14 cellular contexts compared by ENCODE assay signal in the genomic region with DNA sequence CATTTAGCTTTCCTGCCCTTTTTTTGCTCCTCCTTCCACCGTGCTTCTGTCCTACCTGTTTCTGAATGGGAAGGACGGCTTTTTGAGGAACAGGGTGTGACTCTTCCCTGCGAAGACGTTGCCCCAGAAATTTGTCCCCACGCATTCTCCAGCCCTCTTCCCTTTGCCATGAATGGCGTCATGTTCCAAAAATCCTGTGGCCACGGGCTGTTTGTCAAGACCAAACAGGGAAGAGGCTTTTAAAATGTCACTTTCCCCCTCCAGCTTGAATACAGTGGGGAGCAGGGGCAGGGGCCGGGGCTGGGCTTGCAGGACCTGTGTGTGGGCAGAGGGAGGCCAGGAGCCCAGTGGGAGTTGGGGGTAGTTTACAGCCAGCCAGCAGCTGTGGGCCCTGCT. TPM values are rescaled to one million over a fixed set of nuclear protein-coding genes. Genes with fewer than 3 reads are reported as not detected.
A peak's percentile ranks its signal among the peaks of the same experiment; 100 is the strongest.
DNase-seq lines count a peak whose midpoint lies in the region; ATAC-seq and TF ChIP-seq lines count a peak whose summit lies in the region.
"Had no signal": no experiment of that assay in that cellular context is flagged by ENCODE, and none has a peak within 500 bp of the region (broad histone marks: within the 10 kb centered on the region; RNA-seq: fewer than 3 reads in every experiment).

No MANE protein-coding gene starts in this region.

- H4K8ac ChIP-seq in H9 (replicated peaks; ENCODE audit: insufficient read length, low read depth, low read length): no peak overlapping the region

- intact Hi-C loops in lower lobe of right lung (cut with DNase I): no loop called here

- H2BK12ac ChIP-seq in H9 (ENCODE audit: insufficient read length, low read depth, low read length): no peak overlapping the region

- no peaks in the 10 kb centered on the region for H3K23me2 ChIP-seq in H9 (ENCODE audit: insufficient read length, low read depth, low read length, poor library complexity, severe bottlenecking)

- ATAC-seq in lower lobe of right lung: peak; percentile 63 to 65
- ATAC-seq in activated CD8-positive, alpha-beta T cell treated with anti-CD3 and anti-CD28 coated beads, Interleukin-2, amount 10 ng/mL, durations not matched to agents 7 days and 5 days: no peak
- ATAC-seq: CD8-positive, alpha-beta T cell had no signal

- peaks cover 3% of the 10 kb centered on the region for H3K79me1 ChIP-seq in H9 (ENCODE audit: insufficient read depth, low read depth, low read length, poor library complexity, severe bottlenecking)

- H3K9me3 Mint-ChIP-seq in H9: no peaks in the 10 kb centered on the region
- H3K9me3 Mint-ChIP-seq in activated naive CD8-positive, alpha-beta T cell treated with anti-CD3 and anti-CD28 coated beads for 36 hours: no peaks in the 10 kb centered on the region
- no peaks in the 10 kb centered on the region for H3K9me3 Mint-ChIP-seq in activated CD8-positive, alpha-beta T cell treated with anti-CD3 and anti-CD28 coated beads, Interleukin-2, amount 10 ng/mL, durations not matched to agents 7 days and 5 days (ENCODE audit: insufficient read depth)
- H3K9me3 Mint-ChIP-seq: CD8-positive, alpha-beta T cell; memory B cell had no signal

- H3K4me3 ChIP-seq in duodenal mucosa (ENCODE audit: low read depth in 1 of 2, low read length in 2 of 2): no peak overlapping the region
- H3K4me3 ChIP-seq in lower lobe of right lung: no peak overlapping the region
- no peak overlapping the region for H3K4me3 ChIP-seq in stomach smooth muscle (ENCODE audit: low read length in 2 of 2)

- H3K9me3 ChIP-seq in H9 (ENCODE audit: control insufficient read depth, low read depth, low read length) (no peaks in the 10 kb centered on the region), duodenal mucosa (ENCODE audit: control insufficient read depth in 1 of 2, low read length in 2 of 2) (no peaks in the 10 kb centered on the region), lower lobe of right lung (no peaks in the 10 kb centered on the region), stomach smooth muscle (ENCODE audit: control insufficient read depth in 2 of 2, low read length in 2 of 2) (no peaks in the 10 kb centered on the region)

- no peak for TF ChIP-seq CTCF in H9 (conservative IDR thresholded peaks at IDR 0.05)
- TF ChIP-seq CTCF in lower lobe of right lung (IDR thresholded peaks at IDR 0.05): no peak

- no peak overlapping the region for H3K4me2 ChIP-seq in H9 (ENCODE audit: insufficient read depth, insufficient read length, low read length)

- no peaks in the 10 kb centered on the region for H3K27me3 ChIP-seq in H9 (ENCODE audit: insufficient read depth, low read length)
- H3K27me3 ChIP-seq in duodenal mucosa (ENCODE audit: control insufficient read depth in 1 of 2, insufficient read depth in 2 of 2, low read length in 2 of 2): no peaks in the 10 kb centered on the region
- H3K27me3 ChIP-seq in lower lobe of right lung (ENCODE audit: low read depth): no peaks in the 10 kb centered on the region
- H3K27me3 ChIP-seq in stomach smooth muscle (ENCODE audit: control insufficient read depth in 1 of 2, insufficient read depth in 2 of 2, low read length in 2 of 2): no peaks in the 10 kb centered on the region

- H3K79me2 ChIP-seq in H9 (ENCODE audit: insufficient read depth, low read length): no peaks in the 10 kb centered on the region; the same call in 1 of the 2 replicates

- no peak overlapping the region for H3K18ac ChIP-seq in H9 (ENCODE audit: insufficient read length, low read depth, low read length)

- no peak overlapping the region for H3T11ph ChIP-seq in H9 (ENCODE audit: low read length)

- no peak overlapping the region for H2BK20ac ChIP-seq in H9 (ENCODE audit: low read depth, low read length, poor library complexity, severe bottlenecking)

- no peak overlapping the region for H3K27ac ChIP-seq in H9 (ENCODE audit: insufficient read length, low read depth, low read length)
- peak overlapping the region; percentile 32 for H3K27ac ChIP-seq in duodenal mucosa (ENCODE audit: low read depth, low read length)
- peak overlapping the region; percentile 26 for H3K27ac ChIP-seq in lower lobe of right lung
- H3K27ac ChIP-seq in stomach smooth muscle (ENCODE audit: low read length): peak overlapping the region; percentile 37

- H4K91ac ChIP-seq in H9 (ENCODE audit: insufficient read length, low read depth, low read length): no peak overlapping the region

- H3K36me3 ChIP-seq in duodenal mucosa (ENCODE audit: control insufficient read depth in 1 of 2, insufficient read depth in 2 of 2, low read length in 2 of 2) (peaks cover 0 to 27% of the 10 kb centered on the region in 2 donors), lower lobe of right lung (peaks cover 23% of the 10 kb centered on the region), stomach smooth muscle (ENCODE audit: control insufficient read depth in 2 of 2, insufficient read depth in 2 of 2, low read length in 2 of 2) (peaks cover 2 to 3% of the 10 kb centered on the region in 2 donors)

- H3K27me3 Mint-ChIP-seq in H9 (ENCODE audit: low read depth): no peaks in the 10 kb centered on the region
- no peaks in the 10 kb centered on the region for H3K27me3 Mint-ChIP-seq in activated naive CD8-positive, alpha-beta T cell treated with anti-CD3 and anti-CD28 coated beads for 36 hours
- H3K27me3 Mint-ChIP-seq in activated CD8-positive, alpha-beta T cell treated with anti-CD3 and anti-CD28 coated beads, Interleukin-2, amount 10 ng/mL, durations not matched to agents 7 days and 5 days (ENCODE audit: low read depth): no peaks in the 10 kb centered on the region
- H3K27me3 Mint-ChIP-seq: memory B cell had no signal

- H2AFZ ChIP-seq in H9 (ENCODE audit: low read length): no peak overlapping the region

- no peak overlapping the region for H2BK120ac ChIP-seq in H9 (ENCODE audit: low read depth, low read length, poor library complexity, severe bottlenecking)

- H4K20me1 ChIP-seq in H9 (ENCODE audit: control insufficient read depth, insufficient read depth, insufficient read length): no peaks in the 10 kb centered on the region

- no peak overlapping the region for H3K23ac ChIP-seq in H9 (ENCODE audit: insufficient read length, low read depth, low read length)

- no peak overlapping the region for H2BK15ac ChIP-seq in H9 (ENCODE audit: low read depth, low read length)

- H2BK5ac ChIP-seq in H9 (ENCODE audit: insufficient read length, low read length): no peak overlapping the region

- H3K36me3 Mint-ChIP-seq in H9 (ENCODE audit: insufficient read depth in 1 of 3, low read depth in 3 of 3): peaks cover 0 to 2% (median 0%) of the 10 kb centered on the region in 3 experiments; a peak in 2 of 7 replicates
- no peaks in the 10 kb centered on the region for H3K36me3 Mint-ChIP-seq in activated naive CD8-positive, alpha-beta T cell treated with anti-CD3 and anti-CD28 coated beads for 36 hours
- H3K36me3 Mint-ChIP-seq in activated CD8-positive, alpha-beta T cell treated with anti-CD3 and anti-CD28 coated beads, Interleukin-2, amount 10 ng/mL, durations not matched to agents 7 days and 5 days (ENCODE audit: low read depth): peaks cover 2% of the 10 kb centered on the region

- H3K4me1 ChIP-seq in H9 (ENCODE audit: insufficient read depth, low read length) (no peaks in the 10 kb centered on the region), duodenal mucosa (ENCODE audit: control insufficient read depth in 1 of 2, insufficient read depth in 2 of 2, low read length in 2 of 2) (peaks cover 31 to 46% of the 10 kb centered on the region in 2 donors), lower lobe of right lung (peaks cover 64% of the 10 kb centered on the region), stomach smooth muscle (ENCODE audit: control insufficient read depth, insufficient read depth, low read length) (peaks cover 56% of the 10 kb centered on the region)

- H3K4me3 Mint-ChIP-seq in H9: no peak overlapping the region
- no peak overlapping the region for H3K4me3 Mint-ChIP-seq in activated naive CD8-positive, alpha-beta T cell treated with anti-CD3 and anti-CD28 coated beads for 36 hours
- H3K4me3 Mint-ChIP-seq in activated CD8-positive, alpha-beta T cell treated with anti-CD3 and anti-CD28 coated beads, Interleukin-2, amount 10 ng/mL, durations not matched to agents 7 days and 5 days: no peak overlapping the region
- H3K4me3 Mint-ChIP-seq: CD8-positive, alpha-beta T cell; memory B cell had no signal

- H3K9ac ChIP-seq in H9 (ENCODE audit: extremely low read depth, insufficient read length, low read length) (no peak overlapping the region), duodenal mucosa (ENCODE audit: low read depth in 1 of 2, low read length in 2 of 2) (no peak overlapping the region), stomach smooth muscle (ENCODE audit: low read length in 2 of 2) (no peak overlapping the region)

- H2AK5ac ChIP-seq in H9 (ENCODE audit: insufficient read length, low read length): no peak overlapping the region

- CTCF ChIA-PET in activated CD8-positive, alpha-beta T cell treated with anti-CD3 and anti-CD28 coated beads, Interleukin-2, amount 10 ng/mL, durations not matched to agents 7 days and 5 days (lab: Charles Lee): no interaction called here

- no peak overlapping the region for H3K56ac ChIP-seq in H9 (ENCODE audit: insufficient read length, low read depth, low read length)

- H4K5ac ChIP-seq in H9 (ENCODE audit: insufficient read length, low read depth, low read length): no peak overlapping the region

- DNase-seq in H9 (peak; percentile 24), lower lobe of right lung (peak; percentile 59), activated T-cell treated with anti-CD3 and anti-CD28 coated beads for 4 hours (no peak), NCI-H524 treated with DMSO at 0.1 percent for 48 hours (lab: John Stamatoyannopoulos, UW) (no peak)
- no peak for DNase-seq in activated naive CD8-positive, alpha-beta T cell treated with anti-CD3 and anti-CD28 coated beads for 36 hours
- no peak for DNase-seq in activated CD8-positive, alpha-beta T cell treated with anti-CD3 and anti-CD28 coated beads, Interleukin-2, amount 10 ng/mL, durations not matched to agents 7 days and 5 days
- DNase-seq: activated CD4-positive, alpha-beta T cell treated with anti-CD3 and anti-CD28 coated beads for 48 hours; activated gamma-delta T cell; GOT3; NCI-H1694 treated with DMSO at 0.1 percent for 48 hours had no signal

- H3K4me1 Mint-ChIP-seq in H9: peaks cover 15 to 23% of the 10 kb centered on the region in 2 experiments
- H3K4me1 Mint-ChIP-seq in activated naive CD8-positive, alpha-beta T cell treated with anti-CD3 and anti-CD28 coated beads for 36 hours: peaks cover 23% of the 10 kb centered on the region
- H3K4me1 Mint-ChIP-seq in activated CD8-positive, alpha-beta T cell treated with anti-CD3 and anti-CD28 coated beads, Interleukin-2, amount 10 ng/mL, durations not matched to agents 7 days and 5 days (ENCODE audit: low read depth): peaks cover 23% of the 10 kb centered on the region

- H3K14ac ChIP-seq in H9 (ENCODE audit: insufficient read depth, low read length): no peak overlapping the region

- no peak overlapping the region for H3K4ac ChIP-seq in H9 (ENCODE audit: low read depth, low read length)

- WGBS in H9 (ENCODE audit: extremely low coverage, insufficient read length, low lambda C conversion rate): no CpG with 5 or more reads among the region's 8 CpGs

- peak overlapping the region in 2 of 3 experiments; percentile 27 to 44; a peak in 2 of 7 replicates for H3K27ac Mint-ChIP-seq in H9
- H3K27ac Mint-ChIP-seq in activated naive CD8-positive, alpha-beta T cell treated with anti-CD3 and anti-CD28 coated beads for 36 hours: no peak overlapping the region
- H3K27ac Mint-ChIP-seq in activated CD8-positive, alpha-beta T cell treated with anti-CD3 and anti-CD28 coated beads, Interleukin-2, amount 10 ng/mL, durations not matched to agents 7 days and 5 days: no peak overlapping the region
- H3K27ac Mint-ChIP-seq: memory B cell had no signal

- POLR2A ChIA-PET in activated CD8-positive, alpha-beta T cell treated with anti-CD3 and anti-CD28 coated beads, Interleukin-2, amount 10 ng/mL, durations not matched to agents 7 days and 5 days (lab: Charles Lee): no interaction called here

RNA-seq across cellular contexts. Expression of gene MPRIP, which starts 13.9 kb away (rescaled TPM):
- total RNA-seq in H9 (2021) (129 and 132 TPM in 2 replicates), lower lobe of right lung (232 TPM)
- 100 to 1,000 TPM; 130 to 143 TPM for total RNA-seq in activated naive CD8-positive, alpha-beta T cell treated with anti-CD3 and anti-CD28 coated beads for 36 hours
- 100 to 1,000 TPM; 217 to 226 TPM for total RNA-seq in activated CD8-positive, alpha-beta T cell treated with anti-CD3 and anti-CD28 coated beads, Interleukin-2, amount 10 ng/mL, durations not matched to agents 7 days and 5 days

Comparison
In these comparisons a context has a peak if more than half of its experiments do, and no peak if none do; other contexts are left out.
1. DNase-seq: peak in H9 (single experiment) and lower lobe of right lung (single experiment); none in activated T-cell treated with anti-CD3 and anti-CD28 coated beads for 4 hours (single experiment), NCI-H524 treated with DMSO at 0.1 percent for 48 hours (single experiment), activated naive CD8-positive, alpha-beta T cell treated with anti-CD3 and anti-CD28 coated beads for 36 hours (single experiment) and activated CD8-positive, alpha-beta T cell treated with anti-CD3 and anti-CD28 coated beads, Interleukin-2, amount 10 ng/mL, durations not matched to agents 7 days and 5 days (single experiment).
2. H3K27ac Mint-ChIP-seq: peak in H9 (2 of 3); none in activated naive CD8-positive, alpha-beta T cell treated with anti-CD3 and anti-CD28 coated beads for 36 hours (single experiment) and activated CD8-positive, alpha-beta T cell treated with anti-CD3 and anti-CD28 coated beads, Interleukin-2, amount 10 ng/mL, durations not matched to agents 7 days and 5 days (single experiment).